ENCODE assay signal across 8 cellular contexts in the genomic region with DNA sequence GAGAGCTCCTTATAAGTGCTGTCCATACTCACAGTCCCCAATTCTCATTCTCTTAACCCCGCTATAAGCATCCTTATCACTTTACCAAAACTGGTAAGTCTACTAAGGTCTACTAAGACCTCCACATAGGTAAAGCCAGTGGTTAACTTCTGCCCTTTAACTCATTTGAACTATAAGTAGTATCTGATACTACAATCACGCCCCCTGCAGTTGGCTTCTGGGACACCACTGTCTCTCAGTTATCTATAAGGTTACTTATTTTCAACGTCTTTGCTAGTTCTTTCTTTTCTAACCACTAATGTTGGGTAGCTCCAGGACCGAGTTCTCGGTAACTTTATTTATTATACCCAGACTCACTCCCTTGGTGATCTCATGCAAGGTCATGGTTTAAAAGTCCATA.
DNase-seq lines count a peak whose midpoint lies in the region; ATAC-seq, FAIRE-seq and TF ChIP-seq lines count a peak whose summit lies in the region.

No MANE protein-coding gene starts in this region.

- TF ChIP-seq RAD21 in H1 (IDR thresholded peaks at IDR 0.05 in 1 of 2, conservative IDR thresholded peaks at IDR 0.05 in 1 of 2; ENCODE audit: low read depth in 2 of 2, low read length in 2 of 2): peak; percentile 54 to 59

- H3K9me2 ChIP-seq in PC-9 (ENCODE audit: insufficient read depth): no peaks in the 10 kb centered on the region; the same call in 1 of the 2 replicates

- H3K4me3 ChIP-seq in GM12875 (ENCODE audit: low read depth, low read length): no peak overlapping the region
- no peak overlapping the region for H3K4me3 ChIP-seq in PC-9
- no peak overlapping the region for H3K4me3 ChIP-seq in H1 (ENCODE audit: extremely low read depth in 1 of 4, insufficient read depth in 2 of 4, low read depth in 3 of 4, low read length in 4 of 4)

- ATAC-seq in HG02678 (IDR thresholded peaks at IDR 0.05; ENCODE audit: unreplicated experiment) (no peak), HG02885 (IDR thresholded peaks at IDR 0.05; ENCODE audit: poor library complexity, unreplicated experiment) (no peak), HG03097 (IDR thresholded peaks at IDR 0.05; ENCODE audit: low FRiP score, unreplicated experiment) (no peak)

- H3K36me3 ChIP-seq in PC-9 (ENCODE audit: low read depth) (no peaks in the 10 kb centered on the region), H1 (ENCODE audit: control insufficient read depth in 2 of 4, insufficient read depth in 4 of 4, low read length in 3 of 4) (no peaks in the 10 kb centered on the region)

- H2AFZ ChIP-seq in PC-9 (no peak overlapping the region), H1 (ENCODE audit: low read length) (no peak overlapping the region)

- H4K91ac ChIP-seq in H1 (replicated peaks; ENCODE audit: insufficient read length, low read length): no peak overlapping the region

- no peak overlapping the region for H4K8ac ChIP-seq in H1 (ENCODE audit: extremely low read depth, insufficient read depth, low read length)

- TF ChIP-seq POLR2A in H1 (IDR thresholded peaks at IDR 0.05; ENCODE audit: control extremely low read depth in 1 of 2, low read depth in 2 of 2, low read length in 2 of 2): no peak

- no peaks in the 10 kb centered on the region for H3K79me1 ChIP-seq in H1 (ENCODE audit: low read depth, low read length)

- no peak overlapping the region for H3K4me2 ChIP-seq in PC-9
- no peak overlapping the region for H3K4me2 ChIP-seq in H1 (ENCODE audit: insufficient read depth in 1 of 2, low read depth in 2 of 2, low read length in 2 of 2)

- no peak overlapping the region for H3K27ac ChIP-seq in PC-9
- H3K27ac ChIP-seq in H1 (ENCODE audit: low read depth, low read length): no peak overlapping the region

- no peak overlapping the region for H3K56ac ChIP-seq in H1 (replicated peaks; ENCODE audit: insufficient read length, low read depth, low read length)

- DNase-seq in A172 (ENCODE audit: low spot score) (peak; percentile 16), PC-9 (no peak), H1 (ENCODE audit: low read depth in 1 of 2, low spot score in 2 of 2) (peak; percentile 29 to 81)
- DNase-seq in stimulated activated CD4-positive, alpha-beta T cell treated with anti-CD3 and anti-CD28 coated beads, Interleukin-2, amount 100 ng/mL, for 48 hours: peak; percentile 36 to 43

- H3K27me3 ChIP-seq in PC-9 (ENCODE audit: insufficient read depth, low read depth): no peaks in the 10 kb centered on the region
- no peaks in the 10 kb centered on the region for H3K27me3 ChIP-seq in H1 (replicated peaks in 1 of 4; ENCODE audit: control insufficient read depth in 3 of 4, extremely low read depth in 1 of 4, insufficient read depth in 3 of 4, low read length in 3 of 4)

- H2BK15ac ChIP-seq in H1 (ENCODE audit: low read length): no peak overlapping the region

- H3K4me1 ChIP-seq in PC-9 (replicated peaks; ENCODE audit: insufficient read depth): no peaks in the 10 kb centered on the region
- H3K4me1 ChIP-seq in H1 (replicated peaks in 1 of 4; ENCODE audit: control insufficient read depth in 3 of 4, insufficient read depth in 4 of 4, low read length in 3 of 4): no peaks in the 10 kb centered on the region; a peak in 1 of 7 replicates

- POLR2A ChIA-PET in PC-9 (lab: Charles Lee; ENCODE audit: unreplicated experiment): no interaction called here
- POLR2A ChIA-PET in H1 (lab: Charles Lee; ENCODE audit: partially characterized antibody): no interaction called here

- no peak for TF ChIP-seq EP300 in H1 (IDR thresholded peaks at IDR 0.05; ENCODE audit: borderline replicate concordance in 1 of 2, low read depth in 2 of 2, low read length in 2 of 2)

- no peaks in the 10 kb centered on the region for H3K23me2 ChIP-seq in H1 (ENCODE audit: low read depth, low read length)

- no peaks in the 10 kb centered on the region for H4K20me1 ChIP-seq in PC-9 (ENCODE audit: insufficient read depth)
- H4K20me1 ChIP-seq in H1 (replicated peaks in 1 of 2; ENCODE audit: control insufficient read depth in 1 of 2, insufficient read depth in 2 of 2, low read length in 2 of 2): no peaks in the 10 kb centered on the region

- no peak overlapping the region for H2AK5ac ChIP-seq in H1 (ENCODE audit: low read depth, low read length)

- no peaks in the 10 kb centered on the region for H3K9me3 ChIP-seq in PC-9 (ENCODE audit: insufficient read depth, low read depth)
- H3K9me3 ChIP-seq in H1 (ENCODE audit: insufficient read depth in 2 of 2, low read depth in 1 of 2, low read length in 1 of 2): no peaks in the 10 kb centered on the region

- no peak overlapping the region for H2BK12ac ChIP-seq in H1 (ENCODE audit: low read depth, low read length)

- H3K9ac ChIP-seq in H1 (replicated peaks in 1 of 4; ENCODE audit: extremely low read depth in 1 of 4, low read depth in 3 of 4, low read length in 3 of 4): no peak overlapping the region

- 0 out of 2 replicates have a peak, but pooled peaks have one; percentile 16 for TF ChIP-seq CTCF in GM12875 (IDR thresholded peaks at IDR 0.05; ENCODE audit: borderline replicate concordance, insufficient read depth, low read depth, low read length)
- TF ChIP-seq CTCF in PC-9 (conservative IDR thresholded peaks at IDR 0.05): peak; percentile 38; the same call in 1 of the 2 replicates
- peak in 2 of 3 experiments; percentile 47 to 66; a peak in 2 of 4 replicates for TF ChIP-seq CTCF in H1 (IDR thresholded peaks at IDR 0.05; ENCODE audit: control extremely low read depth in 1 of 3, insufficient read depth in 1 of 3, low read depth in 1 of 3, low read length in 3 of 3)

- WGBS in H1 (ENCODE audit: extremely low coverage in 1 of 2, insufficient coverage in 1 of 2, insufficient read length in 1 of 2, insufficient replicate concordance in 2 of 2, low coverage in 1 of 2, low lambda C conversion rate in 2 of 2, missing lambda C conversion rate in 1 of 2), 2 experiments: 72% methylated on average over 5 of the region's 5 CpGs; no CpG with 5 or more reads in 1 of the 2 experiments

- H2BK120ac ChIP-seq in H1 (replicated peaks; ENCODE audit: low read depth, low read length): no peak overlapping the region

- CTCF ChIA-PET in PC-9 (lab: Charles Lee) (no interaction called here), H1 (lab: Charles Lee; ENCODE audit: partially characterized antibody) (interaction anchor here (0.6 to 7.9 kb wide), 24 partner anchors 8 to 1665 kb away, joined by 3 to 157 read pairs (median 4); no protein-coding TSS in a partner anchor)

- H3F3A ChIP-seq in PC-9 (ENCODE audit: insufficient read depth, low read depth): no peaks in the 10 kb centered on the region

- H3K14ac ChIP-seq in H1 (ENCODE audit: insufficient read length): no peak overlapping the region

- BruUV-seq in PC-9 (replicated peaks; lab: Mats Ljungman, UMichigan): no TSS peak

- no peak overlapping the region for H2BK20ac ChIP-seq in H1 (ENCODE audit: low read length)

- no peak overlapping the region for H2BK5ac ChIP-seq in H1 (ENCODE audit: low read depth, low read length)

- no peak for FAIRE-seq in H1 (lab: Jason Lieb, UNC)

- H3K4ac ChIP-seq in H1 (replicated peaks; ENCODE audit: insufficient read length, low read depth, low read length): no peak overlapping the region

- no peak overlapping the region; the same call in 1 of the 2 replicates for H3K18ac ChIP-seq in H1 (ENCODE audit: extremely low read depth, low read length)

- H4K5ac ChIP-seq in H1 (ENCODE audit: insufficient read length, low read depth, low read length): no peak overlapping the region

- H3K23ac ChIP-seq in H1 (ENCODE audit: insufficient read length): no peak overlapping the region

- no peaks in the 10 kb centered on the region for H3K79me2 ChIP-seq in PC-9 (ENCODE audit: low read depth)
- no peaks in the 10 kb centered on the region for H3K79me2 ChIP-seq in H1 (ENCODE audit: control insufficient read depth in 1 of 2, insufficient read depth in 2 of 2, low read length in 2 of 2)

- intact Hi-C loops in PC-9 (cut with micrococcal nuclease; ENCODE audit: unreplicated experiment): no loop called here

TF ChIP-seq in H1, 55 proteins besides CTCF, POLR2A, EP300 and RAD21:
- no peak for TF ChIP-seq PHF8 (conservative IDR thresholded peaks at IDR 0.05; ENCODE audit: low read depth, low read length)
- no peak for TF ChIP-seq NRF1 (IDR thresholded peaks at IDR 0.05; ENCODE audit: low read depth, low read length)
- TF ChIP-seq, protein P1, sequence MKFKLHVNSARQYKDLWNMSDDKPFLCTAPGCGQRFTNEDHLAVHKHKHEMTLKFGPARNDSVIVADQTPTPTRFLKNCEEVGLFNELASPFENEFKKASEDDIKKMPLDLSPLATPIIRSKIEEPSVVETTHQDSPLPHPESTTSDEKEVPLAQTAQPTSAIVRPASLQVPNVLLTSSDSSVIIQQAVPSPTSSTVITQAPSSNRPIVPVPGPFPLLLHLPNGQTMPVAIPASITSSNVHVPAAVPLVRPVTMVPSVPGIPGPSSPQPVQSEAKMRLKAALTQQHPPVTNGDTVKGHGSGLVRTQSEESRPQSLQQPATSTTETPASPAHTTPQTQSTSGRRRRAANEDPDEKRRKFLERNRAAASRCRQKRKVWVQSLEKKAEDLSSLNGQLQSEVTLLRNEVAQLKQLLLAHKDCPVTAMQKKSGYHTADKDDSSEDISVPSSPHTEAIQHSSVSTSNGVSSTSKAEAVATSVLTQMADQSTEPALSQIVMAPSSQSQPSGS (IDR thresholded peaks at IDR 0.05; ENCODE audit: low read length): no peak
- no peak for TF ChIP-seq RNF2 (IDR thresholded peaks at IDR 0.05; ENCODE audit: borderline replicate concordance, low read depth, low read length, missing control alignments, poor library complexity, severe bottlenecking)
- TF ChIP-seq EZH2 (IDR thresholded peaks at IDR 0.05; ENCODE audit: low read depth, low read length, severe bottlenecking): no peak
- no peak for TF ChIP-seq JUND (IDR thresholded peaks at IDR 0.05; ENCODE audit: low read length)
- TF ChIP-seq CREB1 (IDR thresholded peaks at IDR 0.05): no peak
- TF ChIP-seq EGR1 (IDR thresholded peaks at IDR 0.05; ENCODE audit: borderline replicate concordance, low read depth, low read length): no peak
- no peak for TF ChIP-seq CBX5 (IDR thresholded peaks at IDR 0.05; ENCODE audit: low read depth, low read length)
- no peak for TF ChIP-seq GTF2F1 (IDR thresholded peaks at IDR 0.05; ENCODE audit: borderline replicate concordance, low read depth, low read length)
- no peak for TF ChIP-seq BACH1 (IDR thresholded peaks at IDR 0.05; ENCODE audit: low read length)
- TF ChIP-seq FOSL1 (IDR thresholded peaks at IDR 0.05; ENCODE audit: insufficient read depth, low read depth, low read length): no peak
- no peak for TF ChIP-seq SIRT6 (IDR thresholded peaks at IDR 0.05; ENCODE audit: low read length)
- no peak for TF ChIP-seq CHD2 (IDR thresholded peaks at IDR 0.05; ENCODE audit: low read length)
- no peak for TF ChIP-seq SP1 (IDR thresholded peaks at IDR 0.05; ENCODE audit: low read depth, low read length)
- no peak for TF ChIP-seq GABPA (IDR thresholded peaks at IDR 0.05; ENCODE audit: borderline replicate concordance, insufficient read depth, low read length)
- no peak for TF ChIP-seq RFX5 (IDR thresholded peaks at IDR 0.05; ENCODE audit: borderline replicate concordance, low read depth, low read length)
- no peak for TF ChIP-seq NANOG (IDR thresholded peaks at IDR 0.05; ENCODE audit: insufficient read depth, low read depth, low read length, poor library complexity, severe bottlenecking)
- TF ChIP-seq TEAD4 (IDR thresholded peaks at IDR 0.05; ENCODE audit: low read depth, low read length): no peak
TF ChIP-seq in H1: peak in this region for 0.

Comparison
In these comparisons a context has a peak if more than half of its experiments do, and no peak if none do; other contexts are left out.
1. DNase-seq: peak in A172 (single experiment), H1 (2 of 2) and stimulated activated CD4-positive, alpha-beta T cell treated with anti-CD3 and anti-CD28 coated beads, Interleukin-2, amount 100 ng/mL, for 48 hours (2 of 2); none in PC-9 (0 of 2).
2. Peak in every context shown above with its lines, with median percentiles within 50 percentile points of each other: CTCF ChIP-seq.